22 cellular contexts compared by ENCODE assay signal in the genomic region with DNA sequence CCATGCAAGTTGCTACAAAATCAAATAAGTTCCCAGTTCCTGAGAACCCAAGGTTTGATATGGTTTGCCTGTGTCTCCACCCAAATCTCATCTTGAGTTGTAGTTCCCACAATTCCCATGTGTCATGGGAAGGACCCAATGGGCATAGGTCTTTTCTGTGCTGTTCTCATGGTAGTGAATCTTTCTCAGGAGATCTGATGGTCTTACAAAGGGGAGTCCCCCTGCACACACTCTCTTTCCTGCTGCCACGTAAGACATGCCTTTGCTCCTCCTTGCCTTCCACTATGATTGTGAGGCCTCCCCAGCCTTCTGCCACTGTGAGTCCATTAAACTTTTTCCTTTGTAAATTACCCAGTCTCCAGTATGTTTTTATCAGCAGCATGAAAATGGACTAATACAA. TPM values are rescaled to one million over a fixed set of nuclear protein-coding genes. Genes with fewer than 3 reads are reported as not detected.
DNase-seq lines count a peak whose midpoint lies in the region; ATAC-seq, FAIRE-seq and TF ChIP-seq lines count a peak whose summit lies in the region.
"Had no signal": no experiment of that assay in that cellular context is flagged by ENCODE, and none has a peak within 500 bp of the region (broad histone marks: within the 10 kb centered on the region; RNA-seq: fewer than 3 reads in every experiment).

No MANE protein-coding gene starts in this region.

- H3K9ac ChIP-seq in SK-N-MC (ENCODE audit: insufficient read length) (no peak overlapping the region), smooth muscle cell (ENCODE audit: low read depth) (peak overlapping the region; percentile 16), HepG2 (ENCODE audit: insufficient read depth, low read depth, low read length) (no peak overlapping the region)

- H3K4me2 ChIP-seq in hepatocyte: peak overlapping the region; percentile 21
- peak overlapping the region; percentile 58 for H3K4me2 ChIP-seq in smooth muscle cell
- H3K4me2 ChIP-seq in HepG2 (ENCODE audit: low read depth, low read length): no peak overlapping the region
- H3K4me2 ChIP-seq in GM23338: no peak overlapping the region

- intact Hi-C loops in HepG2 (cut with micrococcal nuclease; ENCODE audit: unreplicated experiment): no loop called here

- CTCF ChIA-PET in HEK293 (lab: Yijun Ruan, JAX): interaction anchor here (1.0 to 1.3 kb wide), 2 partner anchors 8 to 17 kb away, joined by 3 to 4 read pairs; no protein-coding TSS in a partner anchor
- CTCF ChIA-PET in HepG2 (lab: Yijun Ruan, JAX; ENCODE audit: low intra/inter-chr PET ratio, low total read pairs): no interaction called here

- WGBS in hepatocyte (ENCODE audit: low lambda C conversion rate, missing lambda C conversion rate): 70% methylated on average over 1 of the region's 1 CpG
- WGBS in smooth muscle cell (ENCODE audit: low lambda C conversion rate): 25% methylated on average over 1 of the region's 1 CpG
- WGBS in HepG2 (ENCODE audit: low lambda C conversion rate): 0% methylated on average over 1 of the region's 1 CpG

- no peaks in the 10 kb centered on the region for H3K9me2 ChIP-seq in hepatocyte (replicated peaks; ENCODE audit: insufficient read depth)
- H3K9me2 ChIP-seq in GM23338 (ENCODE audit: insufficient read depth): no peaks in the 10 kb centered on the region

- H3K9me3 Mint-ChIP-seq in GM23338: peaks cover 5% of the 10 kb centered on the region
- H3K9me3 Mint-ChIP-seq: activated CD4-positive, alpha-beta T cell treated with anti-CD3 and anti-CD28 coated beads, Interleukin-2, amount 10 ng/mL, durations not matched to agents 24 days and 14 days; activated naive CD8-positive, alpha-beta T cell treated with anti-CD3 and anti-CD28 coated beads, Interleukin-2, amount 50 U/mL, for 24 hours had no signal

- H3K4me3 Mint-ChIP-seq in GM23338: no peak overlapping the region
- H3K4me3 Mint-ChIP-seq: activated CD4-positive, alpha-beta T cell treated with anti-CD3 and anti-CD28 coated beads, Interleukin-2, amount 10 ng/mL, durations not matched to agents 24 days and 14 days; activated naive CD8-positive, alpha-beta T cell treated with anti-CD3 and anti-CD28 coated beads, Interleukin-2, amount 50 U/mL, for 24 hours; CD14-positive monocyte; naive thymus-derived CD8-positive, alpha-beta T cell had no signal

- ATAC-seq in GM21786 (IDR thresholded peaks at IDR 0.05; ENCODE audit: unreplicated experiment) (no peak), HepG2 (no peak), GM23338 (no peak)
- ATAC-seq: activated naive CD8-positive, alpha-beta T cell treated with anti-CD3 and anti-CD28 coated beads, Interleukin-2, amount 50 U/mL, for 24 hours; left colon; naive thymus-derived CD8-positive, alpha-beta T cell had no signal

- H3K36me3 ChIP-seq in HEK293 (ENCODE audit: control insufficient read depth in 2 of 2, insufficient read depth in 1 of 2, low read length in 2 of 2) (no peaks in the 10 kb centered on the region), SK-N-MC (ENCODE audit: insufficient read depth, low read length) (no peaks in the 10 kb centered on the region), hepatocyte (replicated peaks; ENCODE audit: insufficient read depth, low read depth) (no peaks in the 10 kb centered on the region), smooth muscle cell (ENCODE audit: low read depth) (no peaks in the 10 kb centered on the region), HepG2 (replicated peaks in 1 of 2; ENCODE audit: control insufficient read depth in 1 of 2, insufficient read depth in 2 of 2, low read length in 2 of 2) (no peaks in the 10 kb centered on the region), GM23338 (ENCODE audit: insufficient read depth) (no peaks in the 10 kb centered on the region)
- H3K36me3 ChIP-seq: WERI-Rb-1 had no signal

- H3K27ac Mint-ChIP-seq in GM23338: no peak overlapping the region
- H3K27ac Mint-ChIP-seq: activated CD4-positive, alpha-beta T cell treated with anti-CD3 and anti-CD28 coated beads, Interleukin-2, amount 10 ng/mL, durations not matched to agents 24 days and 14 days; activated naive CD8-positive, alpha-beta T cell treated with anti-CD3 and anti-CD28 coated beads, Interleukin-2, amount 50 U/mL, for 24 hours; CD14-positive monocyte; naive thymus-derived CD8-positive, alpha-beta T cell had no signal

- TF ChIP-seq POLR2A in HepG2 (IDR thresholded peaks at IDR 0.05; ENCODE audit: insufficient read depth in 1 of 2, low read depth in 2 of 2, low read length in 2 of 2): no peak

- no peak for TF ChIP-seq RAD21 in HepG2 (CRISPR knock-in tag; IDR thresholded peaks at IDR 0.05)

- H3K79me2 ChIP-seq in hepatocyte (no peaks in the 10 kb centered on the region), smooth muscle cell (ENCODE audit: low read depth) (no peaks in the 10 kb centered on the region), HepG2 (ENCODE audit: insufficient read depth, low read length) (no peaks in the 10 kb centered on the region), GM23338 (replicated peaks; ENCODE audit: insufficient read depth) (no peaks in the 10 kb centered on the region)

- no peaks in the 10 kb centered on the region for H3K27me3 ChIP-seq in hepatocyte
- H3K27me3 ChIP-seq in smooth muscle cell (ENCODE audit: low read depth): no peaks in the 10 kb centered on the region
- H3K27me3 ChIP-seq in HepG2 (ENCODE audit: control insufficient read depth in 1 of 2, insufficient read depth in 2 of 2, low read length in 2 of 2): no peaks in the 10 kb centered on the region; a peak in 1 of 5 replicates
- no peaks in the 10 kb centered on the region for H3K27me3 ChIP-seq in GM23338 (ENCODE audit: insufficient read depth)
- H3K27me3 ChIP-seq: foreskin keratinocyte had no signal

- peaks cover 31% of the 10 kb centered on the region for H3F3A ChIP-seq in smooth muscle cell (ENCODE audit: low read depth)
- H3F3A ChIP-seq in GM23338 (replicated peaks; ENCODE audit: low read depth): no peaks in the 10 kb centered on the region

- H3K9me3 ChIP-seq in HEK293 (ENCODE audit: control insufficient read depth, insufficient read depth, low read depth, low read length) (no peaks in the 10 kb centered on the region), SK-N-MC (ENCODE audit: low read depth, low read length) (no peaks in the 10 kb centered on the region), hepatocyte (ENCODE audit: low read depth) (no peaks in the 10 kb centered on the region), smooth muscle cell (replicated peaks; ENCODE audit: low read depth) (no peaks in the 10 kb centered on the region), HepG2 (ENCODE audit: low read length) (no peaks in the 10 kb centered on the region; the same call in 1 of the 2 replicates)

- H3K36me3 Mint-ChIP-seq in GM23338 (ENCODE audit: low read depth): peaks cover 12% of the 10 kb centered on the region; the same call in 1 of the 3 replicates
- H3K36me3 Mint-ChIP-seq: CD14-positive monocyte had no signal

- H3K27me3 Mint-ChIP-seq in GM23338 (ENCODE audit: insufficient read depth, low read depth, poor library complexity): peaks cover 5% of the 10 kb centered on the region

- in situ Hi-C loops in HepG2 (cut with HindIII; ENCODE audit: extremely low pct_ligation_motif_present, low pct_unique_long_range_greater_than_20kb): no loop called here

- H3K4me1 ChIP-seq in HEK293 (ENCODE audit: control insufficient read depth, insufficient read depth, low read length) (peaks cover 13% of the 10 kb centered on the region), hepatocyte (ENCODE audit: insufficient read depth) (peaks cover 12% of the 10 kb centered on the region), smooth muscle cell (ENCODE audit: low read depth) (peaks cover 6% of the 10 kb centered on the region), HepG2 (ENCODE audit: insufficient read depth, low read length) (no peaks in the 10 kb centered on the region), GM23338 (ENCODE audit: insufficient read depth) (no peaks in the 10 kb centered on the region)

- TF ChIP-seq CTCF in HEK293 (tag by site-specific recombination; IDR thresholded peaks at IDR 0.05) (no peak), hepatocyte (IDR thresholded peaks at IDR 0.05; ENCODE audit: poor library complexity) (no peak), smooth muscle cell (IDR thresholded peaks at IDR 0.05; ENCODE audit: borderline replicate concordance, insufficient read depth, poor library complexity, severe bottlenecking) (no peak), HepG2 (CRISPR knock-in tag; IDR thresholded peaks at IDR 0.05) (no peak), GM23338 (conservative IDR thresholded peaks at IDR 0.05; ENCODE audit: low read depth in 2 of 2) (no peak)

- H3K27ac ChIP-seq in HEK293 (ENCODE audit: extremely low read depth, low read depth, low read length): peak overlapping the region; percentile 61
- peak overlapping the region; percentile 69; the same call in 1 of the 2 replicates for H3K27ac ChIP-seq in SK-N-MC
- H3K27ac ChIP-seq in hepatocyte: peak overlapping the region; percentile 47
- H3K27ac ChIP-seq in smooth muscle cell (ENCODE audit: low read depth): peak overlapping the region; percentile 86
- H3K27ac ChIP-seq in HepG2 (ENCODE audit: extremely low read length, insufficient read depth, low read length): no peak overlapping the region
- no peak overlapping the region for H3K27ac ChIP-seq in GM23338 (ENCODE audit: low read depth)
- H3K27ac ChIP-seq: foreskin keratinocyte, HL-60, WERI-Rb-1 had no signal

- no peak overlapping the region for H3K4me3 ChIP-seq in HEK293 (ENCODE audit: low read depth, low read length)
- H3K4me3 ChIP-seq in SK-N-MC: no peak overlapping the region
- no peak overlapping the region for H3K4me3 ChIP-seq in hepatocyte
- H3K4me3 ChIP-seq in smooth muscle cell: no peak overlapping the region
- no peak overlapping the region for H3K4me3 ChIP-seq in HepG2 (replicated peaks in 1 of 3; ENCODE audit: insufficient read depth in 1 of 3, low read depth in 2 of 3, low read length in 3 of 3)
- H3K4me3 ChIP-seq in GM23338: no peak overlapping the region

- DNase-seq in SK-N-MC (ENCODE audit: low read depth, low spot score) (no peak), hepatocyte (ENCODE audit: low spot score) (no peak), smooth muscle cell (lab: John Stamatoyannopoulos, UW; ENCODE audit: unreplicated experiment) (no peak), HepG2 (ENCODE audit: low spot score) (no peak), GM23338 (ENCODE audit: low spot score) (no peak)
- DNase-seq: activated CD4-positive, alpha-beta T cell treated with anti-CD3 and anti-CD28 coated beads, Interleukin-2, amount 10 ng/mL, durations not matched to agents 24 days and 14 days; activated naive CD8-positive, alpha-beta T cell treated with anti-CD3 and anti-CD28 coated beads, Interleukin-2, amount 50 U/mL, for 24 hours; activated T-cell treated with anti-CD3 and anti-CD28 coated beads, Interleukin-2, amount 50 U/mL, for 48 hours; DMS79 treated with DMSO at 0.1 percent for 48 hours; Karpas-422; left colon; naive thymus-derived CD8-positive, alpha-beta T cell; NCI-H1436 treated with DMSO at 0.1 percent for 48 hours; occipital lobe; stimulated activated CD4-positive, alpha-beta T cell treated with anti-CD3 and anti-CD28 coated beads, Interleukin-2, amount 100 ng/mL, for 24 hours; trophoblast cell; WERI-Rb-1 had no signal

- TF ChIP-seq EP300 in HepG2 (IDR thresholded peaks at IDR 0.05; ENCODE audit: low read depth in 2 of 2, low read length in 2 of 2) (no peak), HepG2 (CRISPR knock-in tag; IDR thresholded peaks at IDR 0.05; ENCODE audit: borderline replicate concordance) (no peak)

- no peak for FAIRE-seq in HepG2 (lab: Jason Lieb, UNC)

- H2AFZ ChIP-seq in hepatocyte (no peak overlapping the region), smooth muscle cell (ENCODE audit: low read depth) (no peak overlapping the region), HepG2 (ENCODE audit: low read length) (no peak overlapping the region), GM23338 (no peak overlapping the region)

- H4K20me1 ChIP-seq in hepatocyte (ENCODE audit: insufficient read depth, poor library complexity, severe bottlenecking): no peaks in the 10 kb centered on the region
- H4K20me1 ChIP-seq in smooth muscle cell (ENCODE audit: low read depth): no peaks in the 10 kb centered on the region
- H4K20me1 ChIP-seq in HepG2 (ENCODE audit: insufficient read depth, low read length): no peaks in the 10 kb centered on the region
- no peaks in the 10 kb centered on the region for H4K20me1 ChIP-seq in GM23338 (replicated peaks; ENCODE audit: insufficient read depth)

- POLR2A ChIA-PET in HEK293 (lab: Yijun Ruan, JAX): no interaction called here
- POLR2A ChIA-PET in HepG2 (lab: Yijun Ruan, JAX): no interaction called here

- no TSS peak for BruUV-seq in HepG2 (replicated peaks; lab: Mats Ljungman, UMichigan)

- no peaks in the 10 kb centered on the region; the same call in 2 of the 3 replicates for H3K4me1 Mint-ChIP-seq in GM23338
- H3K4me1 Mint-ChIP-seq: CD14-positive monocyte had no signal

RNA-seq across cellular contexts. Expression of gene TSHZ3, which starts 28.5 kb away (rescaled TPM):
- total RNA-seq in hepatocyte: 4.9 and 5.7 TPM in 2 replicates
- 5.3 and 5.7 TPM in 2 replicates for polyA plus RNA-seq in hepatocyte
- total RNA-seq in smooth muscle cell: 19.6 and 23.7 TPM in 2 replicates
- polyA plus RNA-seq in smooth muscle cell: 20.5 and 21.8 TPM in 2 replicates
- not detected in 2 replicates for total RNA-seq in HepG2 (2016; rRNA removed; fragmentation: Illumina TruSeq; extraction: Trizol)
- not detected in 2 replicates for total RNA-seq in HepG2 (2016; cell fraction: cytosol; rRNA removed; fragmentation: Illumina TruSeq; extraction: Trizol; ENCODE audit: low read depth)
- total RNA-seq in HepG2 (2016; cell fraction: insoluble cytoplasmic fraction; rRNA removed; fragmentation: Illumina TruSeq; extraction: Trizol): not detected in 2 replicates
- total RNA-seq in HepG2 (2016; cell fraction: membrane; rRNA removed; fragmentation: Illumina TruSeq; extraction: Trizol): not detected in 2 replicates
- not detected in 2 replicates for total RNA-seq in HepG2 (2016; cell fraction: nucleus; rRNA removed; fragmentation: Illumina TruSeq; extraction: Trizol)
- 0.01 TPM in 1 of 2 replicates, not detected in the other for polyA plus RNA-seq in HepG2 (2011; rRNA removed)
- polyA plus RNA-seq in HepG2 (2011; cell fraction: cytosol; rRNA removed): not detected in 2 replicates
- not detected in 2 replicates for polyA plus RNA-seq in HepG2 (2011; cell fraction: nucleus; rRNA removed)
- polyA plus RNA-seq in HepG2 (2012): not detected in 2 replicates
- polyA plus RNA-seq in HepG2 (2016; cell fraction: cytosol; fragmentation: Illumina TruSeq; extraction: Trizol; ENCODE audit: low read depth): not detected in 2 replicates
- polyA plus RNA-seq in HepG2 (2016; cell fraction: insoluble cytoplasmic fraction; fragmentation: Illumina TruSeq; extraction: Trizol; ENCODE audit: low read depth): not detected in 2 replicates
- polyA plus RNA-seq in HepG2 (2016; cell fraction: membrane; fragmentation: Illumina TruSeq; extraction: Trizol; ENCODE audit: low read depth): not detected in 2 replicates
- polyA plus RNA-seq in HepG2 (2016; cell fraction: nucleus; fragmentation: Illumina TruSeq; extraction: Trizol; ENCODE audit: insufficient read depth, low read depth): not detected in 2 replicates
- not detected in 2 replicates for polyA minus RNA-seq in HepG2 (2011; rRNA and poly(A)+ RNA removed; ENCODE audit: low replicate concordance)
- not detected in 2 replicates for polyA minus RNA-seq in HepG2 (2011; cell fraction: cytosol; rRNA and poly(A)+ RNA removed)
- not detected in 2 replicates for polyA minus RNA-seq in HepG2 (2011; cell fraction: nucleus; rRNA and poly(A)+ RNA removed)
- total RNA-seq in GM23338 (2014; rRNA removed; shearing (Covaris generic)): 8.7 and 8.9 TPM in 2 replicates
- polyA plus RNA-seq in GM23338 (2016; fragmentation: Nextera tagmentation; extraction: Ambion mirVana): 3.3 and 3.8 TPM in 2 replicates
- total RNA-seq: naive thymus-derived CD8-positive, alpha-beta T cell had no signal

Comparison
In these comparisons a context has a peak if more than half of its experiments do, and no peak if none do; other contexts are left out.
1. H3K27ac ChIP-seq: peak in HEK293 (single experiment), SK-N-MC (single experiment), hepatocyte (single experiment) and smooth muscle cell (single experiment); none in HepG2 (single experiment) and GM23338 (single experiment).
2. H3K4me2 ChIP-seq: peak in hepatocyte (single experiment) and smooth muscle cell (single experiment); none in HepG2 (single experiment) and GM23338 (single experiment).